ENCODE assay signal across 23 cellular contexts in the genomic region with DNA sequence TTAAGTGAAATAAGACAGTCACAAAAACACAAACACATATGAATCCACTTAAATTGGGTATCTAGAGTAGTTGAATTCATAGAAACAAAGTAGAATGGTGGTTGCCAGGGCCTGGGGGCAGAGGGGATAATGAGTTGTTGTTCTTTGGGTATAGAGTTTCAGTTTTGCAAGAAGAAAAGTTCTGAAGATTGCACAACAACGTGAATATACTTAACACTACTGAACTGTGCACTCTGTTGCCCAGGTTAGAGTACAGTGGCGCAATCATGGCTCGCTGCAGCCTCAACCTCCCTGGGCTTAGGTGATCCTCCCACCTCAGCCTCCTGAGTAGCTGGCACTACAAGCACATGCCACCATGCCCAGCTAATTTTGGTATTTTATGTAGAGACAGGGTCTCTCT. TPM values are rescaled to one million over a fixed set of nuclear protein-coding genes. Genes with fewer than 3 reads are reported as not detected.
A peak's percentile ranks its signal among the peaks of the same experiment; 100 is the strongest.
DNase-seq lines count a peak whose midpoint lies in the region; ATAC-seq and TF ChIP-seq lines count a peak whose summit lies in the region.
"Had no signal": no experiment of that assay in that cellular context is flagged by ENCODE, and none has a peak within 500 bp of the region (broad histone marks: within the 10 kb centered on the region; RNA-seq: fewer than 3 reads in every experiment).

No MANE protein-coding gene starts in this region.

- H3K27me3 ChIP-seq in breast epithelium = no peaks in the 10 kb centered on the region
- H3K27me3 ChIP-seq in right lobe of liver = peaks cover 0 to 12% of the 10 kb centered on the region in 2 donors
- H3K27me3 ChIP-seq in transverse colon = peaks cover 49% of the 10 kb centered on the region

- ATAC-seq in right lobe of liver = peak; percentile 17 to 60 (median 58)
- ATAC-seq: effector memory CD8-positive, alpha-beta T cell; SK-N-SH treated with all-trans-retinoic acid at 6 μM for 48 hours; stimulated activated naive CD8-positive, alpha-beta T cell treated with anti-CD3 and anti-CD28 coated beads, Interleukin-15, Interleukin-2, amounts not matched to agents 100 U/mL and 50 U/mL, for 24 hours had no signal

- in situ Hi-C loops in transverse colon (cut with MboI; ENCODE audit: low pct_ligation_motif_present in 1 of 4, low pct_unique_long_range_greater_than_20kb in 1 of 4, low sequenced_read_pairs in 3 of 4) = no loop called here

- DNase-seq in COLO829 (ENCODE audit: low spot score) (peak; percentile 44), NCI-H69 (lab: John Stamatoyannopoulos, UW) (peak; percentile 21), breast epithelium (ENCODE audit: low spot score in 2 of 2) (peak; percentile 28 to 82), right lobe of liver (no peak), transverse colon (no peak), substantia nigra (lab: John Stamatoyannopoulos, UW) (no peak)
- DNase-seq in stimulated activated CD4-positive, alpha-beta T cell treated with anti-CD3 and anti-CD28 coated beads, Interleukin-4, amount 100 ng/mL, for 1 hour = no peak
- no peak for DNase-seq in activated naive CD4-positive, alpha-beta T cell (lab: John Stamatoyannopoulos, UW)
- DNase-seq: activated CD4-positive, alpha-beta T cell treated with anti-CD3 and anti-CD28 coated beads, Interleukin-2, amount 50 U/mL, for 1 hour; activated naive CD8-positive, alpha-beta T cell treated with anti-CD3 and anti-CD28 coated beads for 36 hours; activated T-cell treated with anti-CD3 and anti-CD28 coated beads, Interleukin-2, amount 50 U/mL, for 24 hours; CD4-positive, alpha-beta memory T cell; DMS79 treated with DMSO at 0.1 percent for 48 hours; effector memory CD8-positive, alpha-beta T cell; KG1; naive B cell; NCI-H1694 treated with DMSO at 0.1 percent for 48 hours; NCI-H446; OCI-M1; stimulated activated naive CD8-positive, alpha-beta T cell treated with anti-CD3 and anti-CD28 coated beads, Interleukin-15, Interleukin-2, amounts not matched to agents 100 U/mL and 50 U/mL, for 24 hours; uterus had no signal

- WGBS in right lobe of liver (ENCODE audit: insufficient coverage, low coverage, low lambda C conversion rate, missing lambda C conversion rate) = 28% methylated on average over 2 of the region's 3 CpGs
- 40 to 82% methylated on average over 1 to 3 of the region's 3 CpGs for WGBS in transverse colon (ENCODE audit: low coverage in 1 of 2), 2 donors

- H3K36me3 ChIP-seq in breast epithelium (no peaks in the 10 kb centered on the region), right lobe of liver (no peaks in the 10 kb centered on the region), transverse colon (no peaks in the 10 kb centered on the region)
- H3K36me3 ChIP-seq: cardiac muscle cell, uterus had no signal

- TF ChIP-seq CTCF in breast epithelium (IDR thresholded peaks at IDR 0.05) (no peak), right lobe of liver (IDR thresholded peaks at IDR 0.05) (no peak), transverse colon (IDR thresholded peaks at IDR 0.05) (no peak)

- no peak for TF ChIP-seq EP300 in transverse colon (IDR thresholded peaks at IDR 0.05; ENCODE audit: low read depth)

- peak overlapping the region; percentile 66 to 91 for H3K27ac ChIP-seq in breast epithelium
- no peak overlapping the region for H3K27ac ChIP-seq in right lobe of liver
- H3K27ac ChIP-seq in transverse colon = no peak overlapping the region
- H3K27ac ChIP-seq in substantia nigra (ENCODE audit: low read depth, low read length, poor library complexity, severe bottlenecking) = no peak overlapping the region
- H3K27ac ChIP-seq: cardiac muscle cell, uterus had no signal

- no peak overlapping the region for H3K4me3 ChIP-seq in breast epithelium
- H3K4me3 ChIP-seq in right lobe of liver = no peak overlapping the region
- no peak overlapping the region for H3K4me3 ChIP-seq in transverse colon
- H3K4me3 ChIP-seq: cardiac muscle cell, uterus had no signal

- peaks cover 0 to 20% of the 10 kb centered on the region in 2 donors for H3K4me1 ChIP-seq in breast epithelium
- no peaks in the 10 kb centered on the region for H3K4me1 ChIP-seq in right lobe of liver
- peaks cover 5 to 8% (median 7%) of the 10 kb centered on the region in 4 donors for H3K4me1 ChIP-seq in transverse colon

- TF ChIP-seq POLR2A in breast epithelium (IDR thresholded peaks at IDR 0.05) (no peak), right lobe of liver (IDR thresholded peaks at IDR 0.05) (no peak), transverse colon (IDR thresholded peaks at IDR 0.05) (no peak)

- H3K9me3 ChIP-seq in breast epithelium (no peaks in the 10 kb centered on the region), right lobe of liver (no peaks in the 10 kb centered on the region), transverse colon (no peaks in the 10 kb centered on the region)
- H3K9me3 ChIP-seq: uterus had no signal

- intact Hi-C loops in breast epithelium (cut with DNase I; ENCODE audit: low total_unique reads) = no loop called here
- intact Hi-C loops in right lobe of liver (cut with DNase I) = no loop called here
- intact Hi-C loops in transverse colon (cut with DNase I; ENCODE audit: low total_unique reads) = no loop called here

RNA-seq across cellular contexts. Expression of a gene that starts 14.9 kb away (rescaled TPM):
- 10 to 100 TPM in 2 of 3 donors, under 1 TPM in 1; 0.16 to 52.5 (median 18.7) TPM for total RNA-seq in breast epithelium
- total RNA-seq in right lobe of liver = not detected
- 1 to 10 TPM in 1 of 4 donors, under 1 TPM in 1, not detected in 2; 0.41 to 1.4 TPM for total RNA-seq in transverse colon
- total RNA-seq: activated naive CD8-positive, alpha-beta T cell treated with anti-CD3 and anti-CD28 coated beads for 36 hours; CD4-positive, alpha-beta memory T cell had no signal

RNA-seq across cellular contexts. Expression of a gene that starts 48.3 kb away (rescaled TPM):
- total RNA-seq in breast epithelium (100 to 1,000 TPM; 212 to 476 (median 367) TPM), right lobe of liver (100 to 1,000 TPM in 1 of 6 experiments, 10 to 100 TPM in 5; 18.4 to 106 (median 27.2) TPM), transverse colon (100 to 1,000 TPM; 259 to 431 (median 291) TPM)

Comparison
In these comparisons a context has a peak if more than half of its experiments do, and no peak if none do; other contexts are left out.
1. DNase-seq: peak in COLO829 (single experiment), NCI-H69 (single experiment) and breast epithelium (2 of 2); none in right lobe of liver (0 of 3), stimulated activated CD4-positive, alpha-beta T cell treated with anti-CD3 and anti-CD28 coated beads, Interleukin-4, amount 100 ng/mL, for 1 hour (single experiment), transverse colon (single experiment), activated naive CD4-positive, alpha-beta T cell (0 of 4) and substantia nigra (0 of 49).
2. H3K27ac ChIP-seq: peak in breast epithelium (2 of 2); none in right lobe of liver (0 of 3), transverse colon (0 of 4) and substantia nigra (single experiment).